ENCODE assay signal across 23 cellular contexts in genomic region chrX:44022964-44023363, GRCh38. TPM values are rescaled to one million over a fixed set of nuclear protein-coding genes. Genes with fewer than 3 reads are reported as not detected.
"Had no signal": no experiment of that assay in that cellular context is flagged by ENCODE, and none has a peak within 500 bp of the region (broad histone marks: within the 10 kb centered on the region; RNA-seq: fewer than 3 reads in every experiment).

No MANE protein-coding gene starts in this region.

- H3K4me3 ChIP-seq: K562, SJSA1, SK-N-MC had no signal

- H3K9me3 ChIP-seq: SJSA1 had no signal

- H3K27ac ChIP-seq: HL-60, KMS-11, SJSA1, SK-N-MC had no signal

- H3K27me3 ChIP-seq: SJSA1 had no signal

- DNase-seq: Kasumi-1, MV-4-11, NCI-H1048, NCI-H1105, NCI-H1417 treated with DMSO at 0.1 percent for 48 hours, NCI-H146, NCI-H1694 treated with DMSO at 0.1 percent for 48 hours, NCI-H1930, NCI-H2081, NCI-H2107, NCI-H2227 treated with DMSO at 0.1 percent for 48 hours, NCI-H510A, NCI-H524 treated with DMSO at 0.1 percent for 48 hours, NCI-H82, Right ventricle myocardium superior, RPMI8226, SIG-M5 had no signal

- H3K36me3 ChIP-seq: SJSA1 had no signal

- ATAC-seq: K562 had no signal

RNA-seq across cellular contexts. Expression of gene NDP, which starts 49.8 kb away (rescaled TPM):
- total RNA-seq: K562, Right ventricle myocardium superior had no signal
- polyA plus RNA-seq: IgD-negative memory B cell, K562 had no signal
